Comparison of ENCODE assay signal across 17 cellular contexts in genomic region chr6:69084746-69085335, GRCh38.
"Had no signal": no experiment of that assay in that cellular context is flagged by ENCODE, and none has a peak within 500 bp of the region (broad histone marks: within the 10 kb centered on the region; RNA-seq: fewer than 3 reads in every experiment).

No MANE protein-coding gene starts in this region.

- H3K27me3 ChIP-seq: heart left ventricle, ovary, thyroid gland, uterus had no signal

- H3K9me3 ChIP-seq: heart left ventricle, lower lobe of right lung, ovary, thyroid gland, uterus had no signal

- ATAC-seq: activated CD8-positive, alpha-beta T cell treated with anti-CD3 and anti-CD28 coated beads, Interleukin-2, amount 10 ng/mL, durations not matched to agents 7 days and 5 days; activated T-cell treated with anti-CD3 and anti-CD28 coated beads, Interleukin-2, amount 50 U/mL, for 72 hours; heart left ventricle; left colon; lower lobe of right lung; stimulated activated naive B cell treated with anti-CD40 and anti-IgM and Interleukin-4, amounts not matched to agents 10 μg/mL and 1 μg/mL and 100 μg/mL, for 72 hours had no signal

- DNase-seq: activated B cell treated with CpG ODN at 0.5 μM for 24 hours; activated CD4-positive, alpha-beta T cell treated with anti-CD3 and anti-CD28 coated beads for 48 hours; activated CD8-positive, alpha-beta memory T cell treated with anti-CD3 and anti-CD28 coated beads, Interleukin-2, amount 50 U/mL, for 48 hours; activated CD8-positive, alpha-beta T cell treated with anti-CD3 and anti-CD28 coated beads, Interleukin-2, amount 10 ng/mL, durations not matched to agents 7 days and 5 days; activated naive CD8-positive, alpha-beta T cell treated with anti-CD3 and anti-CD28 coated beads, Interleukin-2, amount 10 ng/mL, durations not matched to agents 7 days and 5 days; activated T-cell treated with anti-CD3 and anti-CD28 coated beads, Interleukin-2, amount 50 U/mL, for 72 hours; effector memory CD4-positive, alpha-beta T cell; heart left ventricle; immature natural killer cell; left colon; lower lobe of right lung; ovary; stimulated activated CD4-positive, alpha-beta T cell treated with anti-CD3 and anti-CD28 coated beads, Interleukin-15, amount 100 ng/mL, for 24 hours; stimulated activated CD4-positive, alpha-beta T cell treated with anti-CD3 and anti-CD28 coated beads, Interleukin-4, amount 100 ng/mL, for 1 hour; stimulated activated naive B cell treated with anti-CD40 and anti-IgM and Interleukin-4, amounts not matched to agents 10 μg/mL and 1 μg/mL and 100 μg/mL, for 72 hours; thyroid gland; uterus had no signal

- H3K4me3 ChIP-seq: heart left ventricle, lower lobe of right lung, ovary, thyroid gland, uterus had no signal

- H3K36me3 ChIP-seq: heart left ventricle, lower lobe of right lung, ovary, thyroid gland, uterus had no signal

- H3K27ac ChIP-seq: heart left ventricle, lower lobe of right lung, ovary, thyroid gland, uterus had no signal

- H3K4me1 ChIP-seq: lower lobe of right lung, thyroid gland, uterus had no signal
